In genomic region chr4:155777971-155778710, GRCh38 we compare ENCODE assay signal across 18 cellular contexts. TPM values are rescaled to one million over a fixed set of nuclear protein-coding genes. Genes with fewer than 3 reads are reported as not detected.
A peak's percentile ranks its signal among the peaks of the same experiment; 100 is the strongest.
DNase-seq lines count a peak whose midpoint lies in the region; ATAC-seq and TF ChIP-seq lines count a peak whose summit lies in the region.
"Had no signal": no experiment of that assay in that cellular context is flagged by ENCODE, and none has a peak within 500 bp of the region (broad histone marks: within the 10 kb centered on the region; RNA-seq: fewer than 3 reads in every experiment).

No MANE protein-coding gene starts in this region.

- H3K4me2 ChIP-seq in smooth muscle cell (no peak overlapping the region), mammary epithelial cell (ENCODE audit: insufficient read depth, low read depth, low read length) (no peak overlapping the region)

- H4K20me1 ChIP-seq in smooth muscle cell (ENCODE audit: low read depth) = no peaks in the 10 kb centered on the region
- no peaks in the 10 kb centered on the region for H4K20me1 ChIP-seq in mammary epithelial cell (ENCODE audit: insufficient read depth, low read length)

- TF ChIP-seq CTCF in ascending aorta (IDR thresholded peaks at IDR 0.05) (no peak), gastroesophageal sphincter (IDR thresholded peaks at IDR 0.05) (no peak), sigmoid colon (IDR thresholded peaks at IDR 0.05) (no peak), smooth muscle cell (IDR thresholded peaks at IDR 0.05; ENCODE audit: borderline replicate concordance, insufficient read depth, poor library complexity, severe bottlenecking) (no peak), mammary epithelial cell (conservative IDR thresholded peaks at IDR 0.05 in 1 of 2, IDR thresholded peaks at IDR 0.05 in 1 of 2; ENCODE audit: extremely low read depth in 1 of 2, insufficient read depth in 1 of 2, low read depth in 1 of 2, low read length in 2 of 2) (no peak)

- ATAC-seq in gastroesophageal sphincter = peak; percentile 45
- ATAC-seq: activated naive CD4-positive, alpha-beta T cell treated with anti-CD3 and anti-CD28 coated beads, Interleukin-2, amount 50 U/mL, for 72 hours; WTC11 had no signal

- no peaks in the 10 kb centered on the region for H3F3A ChIP-seq in smooth muscle cell (ENCODE audit: low read depth)

- in situ Hi-C loops in mammary epithelial cell (cut with MboI; ENCODE audit: low sequenced_read_pairs in 2 of 2) = loop anchor here (25.0 kb wide), 2 partner anchors 341 to 366 kb away; no protein-coding TSS in a partner anchor

- TF ChIP-seq POLR2A in gastroesophageal sphincter (IDR thresholded peaks at IDR 0.05) (no peak), sigmoid colon (IDR thresholded peaks at IDR 0.05) (no peak)

- CTCF ChIA-PET in mammary epithelial cell (lab: Charles Lee; ENCODE audit: low non-redundant PET) = no interaction called here

- DNase-seq in Ammon's horn (ENCODE audit: low spot score) = peak; percentile 39
- no peak for DNase-seq in ascending aorta (ENCODE audit: low spot score in 2 of 2)
- no peak for DNase-seq in sigmoid colon
- no peak for DNase-seq in OCI-M1 (lab: John Stamatoyannopoulos, UW)
- no peak for DNase-seq in smooth muscle cell (lab: John Stamatoyannopoulos, UW; ENCODE audit: unreplicated experiment)
- DNase-seq in mammary epithelial cell = no peak
- DNase-seq in epidermal melanocyte (ENCODE audit: insufficient read length, low spot score) = no peak
- DNase-seq: activated CD8-positive, alpha-beta memory T cell treated with anti-CD3 and anti-CD28 coated beads, Interleukin-2, amount 50 U/mL, for 4 hours; dermis blood vessel endothelial cell; DMS79; glutamatergic neuron; NCI-H2081 treated with DMSO at 0.1 percent for 48 hours; NCI-H82; occipital lobe; SJCRH30 had no signal

- no peaks in the 10 kb centered on the region for H3K9me3 ChIP-seq in ascending aorta
- H3K9me3 ChIP-seq in gastroesophageal sphincter = no peaks in the 10 kb centered on the region
- no peaks in the 10 kb centered on the region for H3K9me3 ChIP-seq in sigmoid colon
- no peaks in the 10 kb centered on the region for H3K9me3 ChIP-seq in smooth muscle cell (replicated peaks; ENCODE audit: low read depth)
- no peaks in the 10 kb centered on the region for H3K9me3 ChIP-seq in mammary epithelial cell (replicated peaks; ENCODE audit: insufficient read depth, low read length)
- H3K9me3 ChIP-seq: SJCRH30 had no signal

- TF ChIP-seq EP300 in gastroesophageal sphincter (IDR thresholded peaks at IDR 0.05) (no peak), sigmoid colon (IDR thresholded peaks at IDR 0.05) (peak in 3 of 4 donors; percentile 19 to 40 (median 38))

- H3K4me3 ChIP-seq in ascending aorta (no peak overlapping the region), gastroesophageal sphincter (no peak overlapping the region), sigmoid colon (no peak overlapping the region), smooth muscle cell (no peak overlapping the region), mammary epithelial cell (replicated peaks in 1 of 3; ENCODE audit: insufficient read depth in 1 of 3, low read depth in 2 of 3, low read length in 3 of 3) (no peak overlapping the region)
- H3K4me3 ChIP-seq: SJCRH30 had no signal

- intact Hi-C loops in ascending aorta (cut with DNase I) = no loop called here
- intact Hi-C loops in sigmoid colon (cut with DNase I) = loop anchor here (10.0 kb wide), 1 partner anchor 253 kb away; no protein-coding TSS in a partner anchor
- intact Hi-C loops in mammary epithelial cell (cut with micrococcal nuclease) = no loop called here

- H3K9ac ChIP-seq in smooth muscle cell (ENCODE audit: low read depth) = no peak overlapping the region
- no peak overlapping the region for H3K9ac ChIP-seq in mammary epithelial cell (ENCODE audit: insufficient read depth, low read length)

- no peaks in the 10 kb centered on the region for H3K27me3 ChIP-seq in ascending aorta
- no peaks in the 10 kb centered on the region for H3K27me3 ChIP-seq in gastroesophageal sphincter
- H3K27me3 ChIP-seq in sigmoid colon = no peaks in the 10 kb centered on the region
- no peaks in the 10 kb centered on the region for H3K27me3 ChIP-seq in smooth muscle cell (ENCODE audit: low read depth)
- peaks cover 1% of the 10 kb centered on the region for H3K27me3 ChIP-seq in mammary epithelial cell (ENCODE audit: insufficient read depth, low read length)
- H3K27me3 ChIP-seq: SJCRH30 had no signal

- dilution Hi-C loops in mammary epithelial cell (cut with HindIII; ENCODE audit: low sequenced_read_pairs) = no loop called here

- 16 to 19% methylated on average over 3 of the region's 3 CpGs for WGBS in gastroesophageal sphincter (ENCODE audit: low coverage in 1 of 2), 2 donors
- 30 to 59% methylated on average over 3 of the region's 3 CpGs for WGBS in sigmoid colon, 2 donors
- WGBS in smooth muscle cell (ENCODE audit: low lambda C conversion rate) = 77% methylated on average over 3 of the region's 3 CpGs
- WGBS in mammary epithelial cell (ENCODE audit: low coverage, missing lambda C conversion rate) = 67% methylated on average over 3 of the region's 3 CpGs

- peak overlapping the region; percentile 35 for H3K27ac ChIP-seq in ascending aorta
- peak overlapping the region; percentile 39 to 74 (median 60) for H3K27ac ChIP-seq in gastroesophageal sphincter
- peak overlapping the region; percentile 53 to 77 (median 70) for H3K27ac ChIP-seq in sigmoid colon
- H3K27ac ChIP-seq in smooth muscle cell (ENCODE audit: low read depth) = no peak overlapping the region
- no peak overlapping the region for H3K27ac ChIP-seq in mammary epithelial cell (ENCODE audit: insufficient read depth, low read depth, low read length)
- H3K27ac ChIP-seq: SJCRH30 had no signal

- BruUV-seq in mammary epithelial cell (replicated peaks; lab: Mats Ljungman, UMichigan) = no TSS peak

- H3K4me1 ChIP-seq in ascending aorta (peaks cover 0 to 8% of the 10 kb centered on the region in 2 donors), gastroesophageal sphincter (peaks cover 3 to 67% (median 17%) of the 10 kb centered on the region in 3 donors), sigmoid colon (peaks cover 0 to 58% (median 51%) of the 10 kb centered on the region in 4 donors), smooth muscle cell (ENCODE audit: low read depth) (no peaks in the 10 kb centered on the region), mammary epithelial cell (ENCODE audit: insufficient read depth, low read length) (no peaks in the 10 kb centered on the region)
- H3K4me1 ChIP-seq: SJCRH30 had no signal

- H3K79me2 ChIP-seq in smooth muscle cell (ENCODE audit: low read depth) = no peaks in the 10 kb centered on the region
- no peaks in the 10 kb centered on the region for H3K79me2 ChIP-seq in mammary epithelial cell (ENCODE audit: insufficient read depth, low read length)

- H2AFZ ChIP-seq in smooth muscle cell (ENCODE audit: low read depth) (no peak overlapping the region), mammary epithelial cell (ENCODE audit: low read depth, low read length) (no peak overlapping the region)

- peaks cover 0 to 8% of the 10 kb centered on the region in 2 donors for H3K36me3 ChIP-seq in ascending aorta
- peaks cover 0 to 11% of the 10 kb centered on the region in 2 donors for H3K36me3 ChIP-seq in gastroesophageal sphincter
- peaks cover 0 to 22% (median 5%) of the 10 kb centered on the region in 4 donors for H3K36me3 ChIP-seq in sigmoid colon
- peaks cover 4% of the 10 kb centered on the region for H3K36me3 ChIP-seq in smooth muscle cell (ENCODE audit: low read depth)
- no peaks in the 10 kb centered on the region for H3K36me3 ChIP-seq in mammary epithelial cell (ENCODE audit: insufficient read depth, low read length)
- H3K36me3 ChIP-seq: SJCRH30 had no signal

RNA-seq across cellular contexts. Expression of gene GUCY1B1, which starts 19.3 kb away (rescaled TPM):
- 34.9 TPM for total RNA-seq in ascending aorta
- 100 to 1,000 TPM in 1 of 4 donors, 10 to 100 TPM in 3; 44.2 to 101 (median 86.9) TPM for total RNA-seq in gastroesophageal sphincter
- 100 to 1,000 TPM in 1 of 4 donors, 10 to 100 TPM in 3; 45.1 to 115 (median 80.1) TPM for total RNA-seq in sigmoid colon
- 1 to 10 TPM in 2 of 3 donors, under 1 TPM in 1; 0.92 to 8.0 (median 2.4) TPM for polyA plus RNA-seq in sigmoid colon
- 32.2 and 35.4 TPM in 2 replicates for total RNA-seq in smooth muscle cell
- 16.3 and 26.7 TPM in 2 replicates for polyA plus RNA-seq in smooth muscle cell
- 1 to 10 TPM in 1 of 2 donors, under 1 TPM in 1; 0.33 to 4.0 TPM for total RNA-seq in mammary epithelial cell
- 0.77 TPM for polyA plus RNA-seq in mammary epithelial cell
- 0.93 TPM for polyA minus RNA-seq in mammary epithelial cell

Comparison
In these comparisons a context has a peak if more than half of its experiments do, and no peak if none do; other contexts are left out.
1. H3K27ac ChIP-seq: peak in ascending aorta (2 of 2), gastroesophageal sphincter (4 of 4) and sigmoid colon (4 of 4); none in smooth muscle cell (single experiment) and mammary epithelial cell (single experiment).